ENCODE assay signal across 40 cellular contexts in the genomic region with DNA sequence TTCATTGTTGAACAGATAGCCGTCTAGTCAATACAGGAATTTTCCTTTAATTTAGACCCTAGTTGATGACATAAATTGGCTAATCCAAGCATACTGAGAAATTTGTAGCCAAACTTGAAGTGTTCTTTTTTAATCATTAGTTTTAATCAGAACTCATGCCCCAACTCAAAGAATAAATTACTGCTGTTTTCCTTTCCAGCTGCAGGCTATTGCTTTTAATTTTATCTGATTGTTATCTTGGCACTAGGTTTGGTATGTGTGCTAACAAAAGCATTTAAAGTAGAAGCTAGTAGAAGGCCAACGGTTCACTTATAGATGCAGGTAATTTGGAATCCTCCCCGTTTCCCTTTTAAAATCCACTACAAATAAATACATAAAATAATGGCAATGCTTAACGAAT.
"Had no signal": no experiment of that assay in that cellular context is flagged by ENCODE, and none has a peak within 500 bp of the region (broad histone marks: within the 10 kb centered on the region; RNA-seq: fewer than 3 reads in every experiment).

No MANE protein-coding gene starts in this region.

- H3K27ac ChIP-seq: adrenal gland, ascending aorta, body of pancreas, brain microvascular endothelial cell, cardiac muscle cell had no signal

- H3K4me3 Mint-ChIP-seq: activated naive CD4-positive, alpha-beta T cell treated with anti-CD3 and anti-CD28 coated beads for 36 hours; activated naive CD4-positive, alpha-beta T cell treated with anti-CD3 and anti-CD28 coated beads, Interleukin-2, amount 10 ng/mL, durations not matched to agents 7 days and 5 days; activated naive CD4-positive, alpha-beta T cell treated with anti-CD3 and anti-CD28 coated beads, Interleukin-2, amount 50 U/mL, for 24 hours; activated naive CD8-positive, alpha-beta T cell; activated naive CD8-positive, alpha-beta T cell treated with anti-CD3 and anti-CD28 coated beads for 36 hours; activated naive CD8-positive, alpha-beta T cell treated with anti-CD3 and anti-CD28 coated beads, Interleukin-2, amount 10 ng/mL, durations not matched to agents 7 days and 5 days; activated naive CD8-positive, alpha-beta T cell treated with anti-CD3 and anti-CD28 coated beads, Interleukin-2, amount 50 U/mL, for 24 hours; activated T-cell treated with anti-CD3 and anti-CD28 coated beads, Interleukin-2, amount 50 U/mL, for 24 hours; activated T-cell treated with anti-CD3 and anti-CD28 coated beads, Interleukin-2, amount 50 U/mL, for 4 hours; activated T-cell treated with anti-CD3 and anti-CD28 coated beads, Interleukin-2, amount 50 U/mL, for 72 hours; activated T-helper 1 cell treated with anti-CD3 and anti-CD28 coated beads, Interleukin-12 subunit alpha, Interleukin-12 subunit beta, Interleukin-2, Interleukin-4 antibody, amounts not matched to agents 30 ng/mL and 10 ng/mL and 1 ng/mL, durations not matched to agents 14 hours and 24 hours and 36 hours; activated T-helper 17 cell treated with anti-CD3 and anti-CD28 coated beads, Interleukin-2, amount 50 U/mL, for 72 hours; brain; central memory CD8-positive, alpha-beta T cell had no signal

- H3K27me3 ChIP-seq: adrenal gland, ascending aorta, body of pancreas, brain microvascular endothelial cell, cardiac muscle cell had no signal

- H3K9me3 Mint-ChIP-seq: activated naive CD4-positive, alpha-beta T cell treated with anti-CD3 and anti-CD28 coated beads for 36 hours; activated naive CD4-positive, alpha-beta T cell treated with anti-CD3 and anti-CD28 coated beads, Interleukin-2, amount 10 ng/mL, durations not matched to agents 7 days and 5 days; activated naive CD4-positive, alpha-beta T cell treated with anti-CD3 and anti-CD28 coated beads, Interleukin-2, amount 50 U/mL, for 24 hours; activated naive CD4-positive, alpha-beta T cell treated with anti-CD3 and anti-CD28 coated beads, Interleukin-2, amount 50 U/mL, for 72 hours; activated naive CD8-positive, alpha-beta T cell treated with anti-CD3 and anti-CD28 coated beads for 36 hours; activated naive CD8-positive, alpha-beta T cell treated with anti-CD3 and anti-CD28 coated beads, Interleukin-2, amount 10 ng/mL, durations not matched to agents 7 days and 5 days; activated naive CD8-positive, alpha-beta T cell treated with anti-CD3 and anti-CD28 coated beads, Interleukin-2, amount 50 U/mL, for 24 hours; activated T-cell treated with anti-CD3 and anti-CD28 coated beads, Interleukin-2, amount 50 U/mL, for 24 hours; activated T-cell treated with anti-CD3 and anti-CD28 coated beads, Interleukin-2, amount 50 U/mL, for 4 hours; activated T-cell treated with anti-CD3 and anti-CD28 coated beads, Interleukin-2, amount 50 U/mL, for 72 hours; activated T-helper 1 cell treated with anti-CD3 and anti-CD28 coated beads, Interleukin-12 subunit alpha, Interleukin-12 subunit beta, Interleukin-2, Interleukin-4 antibody, amounts not matched to agents 30 ng/mL and 10 ng/mL and 1 ng/mL, durations not matched to agents 14 hours and 24 hours and 36 hours; activated T-helper 17 cell treated with anti-CD3 and anti-CD28 coated beads, Interleukin-2, amount 50 U/mL, for 72 hours; activated T-helper 2 cell treated with anti-CD3 and anti-CD28 coated beads, Interferon-gamma antibody, Interleukin-2, Interleukin-4, amounts not matched to agents 10 μg/mL and 5 μg/mL and 100 μg/mL, durations not matched to agents 14 hours and 24 hours and 36 hours; brain; central memory CD8-positive, alpha-beta T cell had no signal

- H3K27me3 Mint-ChIP-seq: activated naive CD4-positive, alpha-beta T cell treated with anti-CD3 and anti-CD28 coated beads, Interleukin-2, amount 10 ng/mL, durations not matched to agents 7 days and 5 days; activated naive CD4-positive, alpha-beta T cell treated with anti-CD3 and anti-CD28 coated beads, Interleukin-2, amount 50 U/mL, for 24 hours; activated naive CD8-positive, alpha-beta T cell; activated naive CD8-positive, alpha-beta T cell treated with anti-CD3 and anti-CD28 coated beads, Interleukin-2, amount 10 ng/mL, durations not matched to agents 7 days and 5 days; activated naive CD8-positive, alpha-beta T cell treated with anti-CD3 and anti-CD28 coated beads, Interleukin-2, amount 50 U/mL, for 24 hours; activated T-cell treated with anti-CD3 and anti-CD28 coated beads, Interleukin-2, amount 50 U/mL, for 24 hours; activated T-helper 17 cell treated with anti-CD3 and anti-CD28 coated beads, Interleukin-2, amount 50 U/mL, for 72 hours; brain; central memory CD8-positive, alpha-beta T cell had no signal

- DNase-seq: activated effector memory CD4-positive, alpha-beta T cell treated with anti-CD3 and anti-CD28 coated beads, Interleukin-2, amount 50 U/mL, for 16 hours; activated effector memory CD4-positive, alpha-beta T cell treated with Interleukin-2 at 50 U/mL for 16 hours; activated gamma-delta T cell; activated gamma-delta T cell treated with Interleukin-2 at 50 U/mL for 16 hours; activated naive CD4-positive, alpha-beta T cell; activated naive CD4-positive, alpha-beta T cell treated with anti-CD3 and anti-CD28 coated beads for 36 hours; activated naive CD4-positive, alpha-beta T cell treated with anti-CD3 and anti-CD28 coated beads, Interleukin-2, amount 10 ng/mL, durations not matched to agents 7 days and 5 days; activated naive CD4-positive, alpha-beta T cell treated with anti-CD3 and anti-CD28 coated beads, Interleukin-2, amount 50 U/mL, for 16 hours; activated naive CD4-positive, alpha-beta T cell treated with Interleukin-2 at 50 U/mL for 16 hours; activated naive CD8-positive, alpha-beta T cell treated with anti-CD3 and anti-CD28 coated beads for 36 hours; activated naive CD8-positive, alpha-beta T cell treated with anti-CD3 and anti-CD28 coated beads, Interleukin-2, amount 10 ng/mL, durations not matched to agents 7 days and 5 days; activated naive CD8-positive, alpha-beta T cell treated with anti-CD3 and anti-CD28 coated beads, Interleukin-2, amount 50 U/mL, for 24 hours; activated T-cell treated with anti-CD3 and anti-CD28 coated beads for 4 hours; activated T-cell treated with anti-CD3 and anti-CD28 coated beads, Interleukin-2, amount 50 U/mL, for 1 hour; activated T-cell treated with anti-CD3 and anti-CD28 coated beads, Interleukin-2, amount 50 U/mL, for 24 hours; activated T-cell treated with anti-CD3 and anti-CD28 coated beads, Interleukin-2, amount 50 U/mL, for 4 hours; activated T-cell treated with anti-CD3 and anti-CD28 coated beads, Interleukin-2, amount 50 U/mL, for 48 hours; activated T-cell treated with anti-CD3 and anti-CD28 coated beads, Interleukin-2, amount 50 U/mL, for 72 hours; adrenal gland; amniotic stem cell; amygdala; anterior cingulate cortex; aorta; body of pancreas; brain microvascular endothelial cell; caudate nucleus; central memory CD4-positive, alpha-beta T cell; cerebellar nuclear complex had no signal

- H3K4me1 Mint-ChIP-seq: activated naive CD4-positive, alpha-beta T cell treated with anti-CD3 and anti-CD28 coated beads, Interleukin-2, amount 10 ng/mL, durations not matched to agents 7 days and 5 days; activated naive CD4-positive, alpha-beta T cell treated with anti-CD3 and anti-CD28 coated beads, Interleukin-2, amount 50 U/mL, for 24 hours; activated naive CD8-positive, alpha-beta T cell treated with anti-CD3 and anti-CD28 coated beads, Interleukin-2, amount 50 U/mL, for 24 hours; brain had no signal

- H3K27ac Mint-ChIP-seq: activated naive CD4-positive, alpha-beta T cell treated with anti-CD3 and anti-CD28 coated beads for 36 hours; activated naive CD4-positive, alpha-beta T cell treated with anti-CD3 and anti-CD28 coated beads, Interleukin-2, amount 10 ng/mL, durations not matched to agents 7 days and 5 days; activated naive CD4-positive, alpha-beta T cell treated with anti-CD3 and anti-CD28 coated beads, Interleukin-2, amount 50 U/mL, for 24 hours; activated naive CD4-positive, alpha-beta T cell treated with anti-CD3 and anti-CD28 coated beads, Interleukin-2, amount 50 U/mL, for 72 hours; activated naive CD8-positive, alpha-beta T cell; activated naive CD8-positive, alpha-beta T cell treated with anti-CD3 and anti-CD28 coated beads for 36 hours; activated naive CD8-positive, alpha-beta T cell treated with anti-CD3 and anti-CD28 coated beads, Interleukin-2, amount 10 ng/mL, durations not matched to agents 7 days and 5 days; activated naive CD8-positive, alpha-beta T cell treated with anti-CD3 and anti-CD28 coated beads, Interleukin-2, amount 50 U/mL, for 24 hours; activated T-cell treated with anti-CD3 and anti-CD28 coated beads, Interleukin-2, amount 50 U/mL, for 24 hours; activated T-cell treated with anti-CD3 and anti-CD28 coated beads, Interleukin-2, amount 50 U/mL, for 72 hours; activated T-helper 1 cell treated with anti-CD3 and anti-CD28 coated beads, Interleukin-12 subunit alpha, Interleukin-12 subunit beta, Interleukin-2, Interleukin-4 antibody, amounts not matched to agents 30 ng/mL and 10 ng/mL and 1 ng/mL, durations not matched to agents 14 hours and 24 hours and 36 hours; activated T-helper 17 cell treated with anti-CD3 and anti-CD28 coated beads, Interleukin-2, amount 50 U/mL, for 72 hours; activated T-helper 2 cell treated with anti-CD3 and anti-CD28 coated beads, Interferon-gamma antibody, Interleukin-2, Interleukin-4, amounts not matched to agents 10 μg/mL and 5 μg/mL and 100 μg/mL, durations not matched to agents 14 hours and 24 hours and 36 hours; brain had no signal

- H3K36me3 Mint-ChIP-seq: activated naive CD4-positive, alpha-beta T cell treated with anti-CD3 and anti-CD28 coated beads, Interleukin-2, amount 10 ng/mL, durations not matched to agents 7 days and 5 days; activated naive CD4-positive, alpha-beta T cell treated with anti-CD3 and anti-CD28 coated beads, Interleukin-2, amount 50 U/mL, for 24 hours; activated naive CD4-positive, alpha-beta T cell treated with anti-CD3 and anti-CD28 coated beads, Interleukin-2, amount 50 U/mL, for 72 hours; activated naive CD8-positive, alpha-beta T cell; activated naive CD8-positive, alpha-beta T cell treated with anti-CD3 and anti-CD28 coated beads for 36 hours; activated naive CD8-positive, alpha-beta T cell treated with anti-CD3 and anti-CD28 coated beads, Interleukin-2, amount 10 ng/mL, durations not matched to agents 7 days and 5 days; brain had no signal

- FAIRE-seq: astrocyte, bronchial epithelial cell had no signal

- H3K4me1 ChIP-seq: adrenal gland, ascending aorta, body of pancreas had no signal

- H3K9me3 ChIP-seq: adrenal gland, ascending aorta, body of pancreas had no signal

- ATAC-seq: activated naive CD4-positive, alpha-beta T cell treated with anti-CD3 and anti-CD28 coated beads, Interleukin-2, amount 50 U/mL, for 72 hours; activated naive CD8-positive, alpha-beta T cell treated with anti-CD3 and anti-CD28 coated beads, Interleukin-2, amount 50 U/mL, for 24 hours; activated T-cell treated with anti-CD3 and anti-CD28 coated beads, Interleukin-2, amount 50 U/mL, for 4 hours; activated T-cell treated with anti-CD3 and anti-CD28 coated beads, Interleukin-2, amount 50 U/mL, for 72 hours; activated T-helper 17 cell treated with anti-CD3 and anti-CD28 coated beads, Interleukin-2, amount 50 U/mL, for 72 hours; body of pancreas had no signal

- H3K36me3 ChIP-seq: adrenal gland, ascending aorta, brain microvascular endothelial cell, cardiac muscle cell had no signal

- H3K4me3 ChIP-seq: adrenal gland, ascending aorta, body of pancreas, cardiac muscle cell had no signal
